ENCODE assay signal across 2 cellular contexts in genomic region chr19:15358918-15359317, GRCh38.
A peak's percentile ranks its signal among the peaks of the same experiment; 100 is the strongest.
TF ChIP-seq lines count a peak whose summit lies in the region.

No MANE protein-coding gene starts in this region.

TF ChIP-seq in IMR-90, 13 proteins besides CTCF, POLR2A, EP300 and RAD21:
- TF ChIP-seq SMC3 (IDR thresholded peaks at IDR 0.05; ENCODE audit: low read depth, low read length) (no peak), NFE2L2 (IDR thresholded peaks at IDR 0.05; ENCODE audit: low read depth, low read length) (peak; percentile 80; the same call in 1 of the 2 replicates)

TF ChIP-seq in K562, 482 proteins besides CTCF, POLR2A, EP300 and RAD21:
- TF ChIP-seq NFE2L1 (tag; IDR thresholded peaks at IDR 0.05; ENCODE audit: borderline replicate concordance, low read depth): no peak
- peak; percentile 58; the same call in 1 of the 2 replicates for TF ChIP-seq ZNF592 (IDR thresholded peaks at IDR 0.05)
- TF ChIP-seq C11orf30 (IDR thresholded peaks at IDR 0.05; ENCODE audit: low read depth): peak; percentile 70; the same call in 1 of the 2 replicates
- peak; percentile 50; the same call in 1 of the 2 replicates for TF ChIP-seq NFE2 (IDR thresholded peaks at IDR 0.05; ENCODE audit: low read depth)
- no peak for TF ChIP-seq TBP (optimal IDR thresholded peaks at IDR 0.05; ENCODE audit: low read depth, low read length)
- TF ChIP-seq SMARCB1 (IDR thresholded peaks at IDR 0.05; ENCODE audit: insufficient read length, low read depth): no peak
- TF ChIP-seq DLX4 (CRISPR knock-in tag; IDR thresholded peaks at IDR 0.05): no peak
- no peak for TF ChIP-seq SIRT6 (IDR thresholded peaks at IDR 0.05; ENCODE audit: low read depth, low read length)
- peak; percentile 35; the same call in 1 of the 2 replicates for TF ChIP-seq ZNF316 (IDR thresholded peaks at IDR 0.05)
- TF ChIP-seq MTA3 (IDR thresholded peaks at IDR 0.05; ENCODE audit: borderline replicate concordance): no peak
- no peak for TF ChIP-seq ETS1 (conservative IDR thresholded peaks at IDR 0.05; ENCODE audit: control insufficient read depth, low read depth, low read length)
- TF ChIP-seq MXI1 (IDR thresholded peaks at IDR 0.05; ENCODE audit: low read depth, low read length): no peak
- TF ChIP-seq ZNF766 (CRISPR knock-in tag; conservative IDR thresholded peaks at IDR 0.05): peak; percentile 56; the same call in 1 of the 2 replicates
- TF ChIP-seq MAFK (IDR thresholded peaks at IDR 0.05; ENCODE audit: low read length): peak; percentile 48; the same call in 1 of the 2 replicates
- no peak for TF ChIP-seq STAT5A (IDR thresholded peaks at IDR 0.05; ENCODE audit: borderline replicate concordance, low read length)
- TF ChIP-seq HDAC8 (tag; IDR thresholded peaks at IDR 0.05): no peak
- TF ChIP-seq ZNF551 (CRISPR knock-in tag; IDR thresholded peaks at IDR 0.05): no peak
- TF ChIP-seq RFX5 (IDR thresholded peaks at IDR 0.05; ENCODE audit: low read depth, low read length): no peak
- TF ChIP-seq MAFF (IDR thresholded peaks at IDR 0.05; ENCODE audit: low read length): peak; percentile 22; the same call in 1 of the 2 replicates
- TF ChIP-seq MAFG (tag; conservative IDR thresholded peaks at IDR 0.05): peak; percentile 57; the same call in 1 of the 2 replicates
